11 cellular contexts compared by ENCODE assay signal in genomic region chr7:38187794-38188472, GRCh38. TPM values are rescaled to one million over a fixed set of nuclear protein-coding genes. Genes with fewer than 3 reads are reported as not detected.
DNase-seq lines count a peak whose midpoint lies in the region; ATAC-seq and TF ChIP-seq lines count a peak whose summit lies in the region.
"Had no signal": no experiment of that assay in that cellular context is flagged by ENCODE, and none has a peak within 500 bp of the region (broad histone marks: within the 10 kb centered on the region; RNA-seq: fewer than 3 reads in every experiment).

No MANE protein-coding gene starts in this region.

- peaks cover 14% of the 10 kb centered on the region for H3K4me1 Mint-ChIP-seq in mesothelial cell of epicardium
- H3K4me1 Mint-ChIP-seq in Caco-2 (ENCODE audit: low read depth, unreplicated experiment), result peaks cover 9% of the 10 kb centered on the region
- H3K4me1 Mint-ChIP-seq in naive thymus-derived CD8-positive, alpha-beta T cell, result peaks cover 28 to 71% (median 51%) of the 10 kb centered on the region in 4 donors

- TF ChIP-seq CTCF in mesothelial cell of epicardium (IDR thresholded peaks at IDR 0.05; ENCODE audit: unreplicated experiment), result no peak
- TF ChIP-seq CTCF in Caco-2 (IDR thresholded peaks at IDR 0.05; ENCODE audit: insufficient read depth in 1 of 2, low read depth in 1 of 2, low read length in 1 of 2, severe bottlenecking in 1 of 2, unreplicated experiment in 1 of 2), result no peak
- TF ChIP-seq CTCF in psoas muscle (IDR thresholded peaks at IDR 0.05), result no peak
- no peak for TF ChIP-seq CTCF in left lung (IDR thresholded peaks at IDR 0.05)

- peaks cover 23% of the 10 kb centered on the region for H3K36me3 Mint-ChIP-seq in mesothelial cell of epicardium
- no peaks in the 10 kb centered on the region for H3K36me3 Mint-ChIP-seq in Caco-2 (ENCODE audit: insufficient read depth, unreplicated experiment)
- peaks cover 0 to 16% (median 8%) of the 10 kb centered on the region in 3 donors for H3K36me3 Mint-ChIP-seq in naive thymus-derived CD8-positive, alpha-beta T cell

- no peak overlapping the region for H3K4me3 Mint-ChIP-seq in mesothelial cell of epicardium
- no peak overlapping the region for H3K4me3 Mint-ChIP-seq in Caco-2 (ENCODE audit: unreplicated experiment)
- no peak overlapping the region for H3K4me3 Mint-ChIP-seq in naive thymus-derived CD8-positive, alpha-beta T cell

- intact Hi-C loops in Caco-2 (cut with micrococcal nuclease; ENCODE audit: unreplicated experiment) (no loop called here), psoas muscle (cut with DNase I) (no loop called here), left lung (cut with DNase I) (no loop called here)

- peaks cover 12% of the 10 kb centered on the region for H3K4me1 ChIP-seq in Caco-2
- H3K4me1 ChIP-seq in psoas muscle, result peaks cover 31% of the 10 kb centered on the region
- peaks cover 0 to 14% of the 10 kb centered on the region in 2 donors for H3K4me1 ChIP-seq in left lung

- 73 to 74% (median 74%) methylated on average over 7 of the region's 7 CpGs for WGBS in psoas muscle, 3 donors

- H3K36me3 ChIP-seq in Caco-2 (ENCODE audit: control insufficient read depth, insufficient read depth, low read length) (no peaks in the 10 kb centered on the region), psoas muscle (ENCODE audit: insufficient read depth in 1 of 2, low read depth in 1 of 2) (no peaks in the 10 kb centered on the region), left lung (no peaks in the 10 kb centered on the region)
- H3K36me3 ChIP-seq: esophagus squamous epithelium had no signal

- POLR2A ChIA-PET in Caco-2 (lab: Charles Lee), result interaction anchor here (0.5 kb wide), 1 partner anchor 286 kb away, joined by 3 read pairs; no protein-coding TSS in a partner anchor
- POLR2A ChIA-PET in naive thymus-derived CD8-positive, alpha-beta T cell (lab: Charles Lee), result no interaction called here

- H3K4me3 ChIP-seq in Caco-2 (ENCODE audit: low read depth, low read length) (no peak overlapping the region), psoas muscle (no peak overlapping the region), left lung (no peak overlapping the region)
- H3K4me3 ChIP-seq: esophagus squamous epithelium had no signal

- H3K27ac ChIP-seq in psoas muscle (no peak overlapping the region), left lung (no peak overlapping the region)
- H3K27ac ChIP-seq: esophagus squamous epithelium had no signal

- H3K27ac Mint-ChIP-seq in mesothelial cell of epicardium, result peak overlapping the region; percentile 59
- no peak overlapping the region for H3K27ac Mint-ChIP-seq in Caco-2 (ENCODE audit: unreplicated experiment)
- peak overlapping the region in 1 of 10 donors; percentile 5 for H3K27ac Mint-ChIP-seq in naive thymus-derived CD8-positive, alpha-beta T cell

- BruUV-seq in Caco-2 (replicated peaks; lab: Mats Ljungman, UMichigan), result no TSS peak

- H3K9me3 Mint-ChIP-seq in mesothelial cell of epicardium (peaks cover 19% of the 10 kb centered on the region), Caco-2 (ENCODE audit: unreplicated experiment) (peaks cover 17% of the 10 kb centered on the region)
- H3K9me3 Mint-ChIP-seq in naive thymus-derived CD8-positive, alpha-beta T cell, result peaks cover 0 to 5% (median 2%) of the 10 kb centered on the region in 9 donors

- no peak for DNase-seq in mesothelial cell of epicardium (ENCODE audit: low spot score in 2 of 2, unreplicated experiment in 2 of 2)
- DNase-seq in Caco-2, result no peak
- DNase-seq in psoas muscle, result no peak
- no peak for DNase-seq in naive thymus-derived CD8-positive, alpha-beta T cell
- DNase-seq in left lung, result no peak
- DNase-seq: Calu3, esophagus squamous epithelium, NCI-H524 treated with DMSO at 0.1 percent for 48 hours had no signal

- H3K27me3 ChIP-seq in Caco-2 (replicated peaks; ENCODE audit: control insufficient read depth, insufficient read depth, low read length), result no peaks in the 10 kb centered on the region
- H3K27me3 ChIP-seq in psoas muscle (ENCODE audit: insufficient read depth in 3 of 3, low read length in 2 of 3), result no peaks in the 10 kb centered on the region
- H3K27me3 ChIP-seq in left lung, result no peaks in the 10 kb centered on the region
- H3K27me3 ChIP-seq: esophagus squamous epithelium had no signal

- ATAC-seq in GM18868 (IDR thresholded peaks at IDR 0.05; ENCODE audit: unreplicated experiment) (peak; percentile 93), GM21786 (IDR thresholded peaks at IDR 0.05; ENCODE audit: unreplicated experiment) (peak; percentile 96), HG03175 (IDR thresholded peaks at IDR 0.05; ENCODE audit: unreplicated experiment) (peak; percentile 55), psoas muscle (no peak), left lung (no peak)
- ATAC-seq in naive thymus-derived CD8-positive, alpha-beta T cell, result no peak

- CTCF ChIA-PET in Caco-2 (lab: Charles Lee), result interaction anchor here (0.8 kb wide), 1 partner anchor 10 kb away, joined by 3 read pairs; the partner anchor contains the start of gene STARD3NL

- H3K9me3 ChIP-seq in Caco-2 (0 out of 2 replicates have a peak, but pooled peaks cover 4% of the 10 kb centered on the region), psoas muscle (peaks cover 14% of the 10 kb centered on the region), left lung (peaks cover 0 to 4% of the 10 kb centered on the region in 2 donors)

- H3K27me3 Mint-ChIP-seq in mesothelial cell of epicardium (ENCODE audit: low read depth) (no peaks in the 10 kb centered on the region), Caco-2 (ENCODE audit: insufficient read depth, unreplicated experiment) (no peaks in the 10 kb centered on the region)
- no peaks in the 10 kb centered on the region for H3K27me3 Mint-ChIP-seq in naive thymus-derived CD8-positive, alpha-beta T cell

RNA-seq across cellular contexts. Expression of gene STARD3NL, which starts 9.9 kb away (rescaled TPM):
- 36.5 to 36.9 TPM (median 36.8 TPM) in 3 replicates for total RNA-seq in mesothelial cell of epicardium
- 32.6 and 33.5 TPM in 2 replicates for total RNA-seq in Caco-2 (2022)
- 10 to 100 TPM; 11.1 to 16.3 (median 14.4) TPM for total RNA-seq in psoas muscle
- 10 to 100 TPM; 14.1 to 28.5 (median 23.8) TPM for polyA plus RNA-seq in psoas muscle
- 10 to 100 TPM; 12.8 TPM for total RNA-seq in naive thymus-derived CD8-positive, alpha-beta T cell
- polyA plus RNA-seq in naive thymus-derived CD8-positive, alpha-beta T cell, result 10 to 100 TPM; 26.4 to 35.4 (median 32.8) TPM
- total RNA-seq in left lung, result 10 to 100 TPM; 53.4 to 62.2 TPM

Comparison
In these comparisons a context has a peak if more than half of its experiments do, and no peak if none do; other contexts are left out.
1. ATAC-seq: peak in GM18868 (single experiment), GM21786 (single experiment) and HG03175 (single experiment); none in psoas muscle (0 of 4), naive thymus-derived CD8-positive, alpha-beta T cell (0 of 2) and left lung (single experiment).